Comparison of ENCODE assay signal across 1 cellular context in the genomic region with DNA sequence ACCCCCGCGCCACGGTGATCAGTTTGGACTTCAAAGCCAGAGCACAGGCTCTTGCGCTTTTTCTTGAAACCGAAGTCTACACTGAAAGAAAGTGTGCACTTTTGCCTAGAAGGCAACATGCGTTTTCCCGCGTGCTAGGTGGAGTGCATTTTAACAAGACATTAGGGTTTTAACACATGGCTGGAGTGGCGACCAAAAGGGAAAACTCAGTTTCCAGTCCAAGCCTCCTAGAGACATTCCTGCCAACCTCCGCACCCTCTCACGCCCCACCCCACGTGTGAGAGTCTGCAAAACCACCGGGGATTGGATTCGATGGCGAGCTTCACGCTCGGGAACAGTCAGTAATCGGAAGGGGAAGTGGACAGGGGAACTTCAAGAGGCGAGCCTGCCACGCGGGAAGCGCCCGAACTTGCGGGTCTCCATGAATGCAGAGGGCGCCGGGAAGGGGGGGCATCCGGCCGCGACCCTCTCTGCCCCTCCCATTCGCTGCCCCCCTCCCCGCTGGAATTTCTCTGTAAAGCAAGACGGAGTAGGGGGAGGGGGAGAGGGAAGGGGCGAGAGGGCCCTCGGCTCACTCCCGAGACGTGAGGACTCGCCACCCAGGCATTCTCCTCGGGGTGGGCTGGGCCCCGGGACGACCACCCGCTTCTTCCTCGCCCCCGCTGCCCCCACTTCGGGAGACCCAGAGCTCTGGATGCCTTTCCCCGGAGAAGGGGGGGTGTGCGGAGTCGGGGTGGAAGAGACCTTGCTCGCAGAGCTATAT.
TF ChIP-seq lines count a peak whose summit lies in the region.

No MANE protein-coding gene starts in this region.

TF ChIP-seq in K562, 482 proteins besides CTCF, POLR2A, EP300 and RAD21 (continued from another document and continues in another):
- no peak for TF ChIP-seq ZNF766 (CRISPR knock-in tag; conservative IDR thresholded peaks at IDR 0.05)
- TF ChIP-seq, protein P1, sequence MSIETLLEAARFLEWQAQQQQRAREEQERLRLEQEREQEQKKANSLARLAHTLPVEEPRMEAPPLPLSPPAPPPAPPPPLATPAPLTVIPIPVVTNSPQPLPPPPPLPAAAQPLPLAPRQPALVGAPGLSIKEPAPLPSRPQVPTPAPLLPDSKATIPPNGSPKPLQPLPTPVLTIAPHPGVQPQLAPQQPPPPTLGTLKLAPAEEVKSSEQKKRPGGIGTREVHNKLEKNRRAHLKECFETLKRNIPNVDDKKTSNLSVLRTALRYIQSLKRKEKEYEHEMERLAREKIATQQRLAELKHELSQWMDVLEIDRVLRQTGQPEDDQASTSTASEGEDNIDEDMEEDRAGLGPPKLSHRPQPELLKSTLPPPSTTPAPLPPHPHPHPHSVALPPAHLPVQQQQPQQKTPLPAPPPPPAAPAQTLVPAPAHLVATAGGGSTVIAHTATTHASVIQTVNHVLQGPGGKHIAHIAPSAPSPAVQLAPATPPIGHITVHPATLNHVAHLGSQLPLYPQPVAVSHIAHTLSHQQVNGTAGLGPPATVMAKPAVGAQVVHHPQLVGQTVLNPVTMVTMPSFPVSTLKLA (conservative IDR thresholded peaks at IDR 0.05): peak; percentile 40 to 48; a peak in 1 of 4 replicates
- TF ChIP-seq, protein P2, sequence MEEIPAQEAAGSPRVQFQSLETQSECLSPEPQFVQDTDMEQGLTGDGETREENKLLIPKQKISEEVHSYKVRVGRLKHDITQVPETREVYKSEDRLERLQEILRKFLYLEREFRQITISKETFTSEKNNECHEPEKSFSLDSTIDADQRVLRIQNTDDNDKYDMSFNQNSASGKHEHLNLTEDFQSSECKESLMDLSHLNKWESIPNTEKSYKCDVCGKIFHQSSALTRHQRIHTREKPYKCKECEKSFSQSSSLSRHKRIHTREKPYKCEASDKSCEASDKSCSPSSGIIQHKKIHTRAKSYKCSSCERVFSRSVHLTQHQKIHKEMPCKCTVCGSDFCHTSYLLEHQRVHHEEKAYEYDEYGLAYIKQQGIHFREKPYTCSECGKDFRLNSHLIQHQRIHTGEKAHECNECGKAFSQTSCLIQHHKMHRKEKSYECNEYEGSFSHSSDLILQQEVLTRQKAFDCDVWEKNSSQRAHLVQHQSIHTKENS (CRISPR knock-in tag; IDR thresholded peaks at IDR 0.05): no peak
- TF ChIP-seq, protein P3, sequence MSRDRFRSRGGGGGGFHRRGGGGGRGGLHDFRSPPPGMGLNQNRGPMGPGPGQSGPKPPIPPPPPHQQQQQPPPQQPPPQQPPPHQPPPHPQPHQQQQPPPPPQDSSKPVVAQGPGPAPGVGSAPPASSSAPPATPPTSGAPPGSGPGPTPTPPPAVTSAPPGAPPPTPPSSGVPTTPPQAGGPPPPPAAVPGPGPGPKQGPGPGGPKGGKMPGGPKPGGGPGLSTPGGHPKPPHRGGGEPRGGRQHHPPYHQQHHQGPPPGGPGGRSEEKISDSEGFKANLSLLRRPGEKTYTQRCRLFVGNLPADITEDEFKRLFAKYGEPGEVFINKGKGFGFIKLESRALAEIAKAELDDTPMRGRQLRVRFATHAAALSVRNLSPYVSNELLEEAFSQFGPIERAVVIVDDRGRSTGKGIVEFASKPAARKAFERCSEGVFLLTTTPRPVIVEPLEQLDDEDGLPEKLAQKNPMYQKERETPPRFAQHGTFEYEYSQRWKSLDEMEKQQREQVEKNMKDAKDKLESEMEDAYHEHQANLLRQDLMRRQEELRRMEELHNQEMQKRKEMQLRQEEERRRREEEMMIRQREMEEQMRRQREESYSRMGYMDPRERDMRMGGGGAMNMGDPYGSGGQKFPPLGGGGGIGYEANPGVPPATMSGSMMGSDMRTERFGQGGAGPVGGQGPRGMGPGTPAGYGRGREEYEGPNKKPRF (IDR thresholded peaks at IDR 0.05; ENCODE audit: low read depth, low read length): no peak
- TF ChIP-seq SMAD4 (CRISPR knock-in tag; conservative IDR thresholded peaks at IDR 0.05): 0 out of 2 replicates have a peak, but pooled peaks have one; percentile 29
- no peak for TF ChIP-seq TEAD4 (IDR thresholded peaks at IDR 0.05; ENCODE audit: low read length)
- no peak for TF ChIP-seq TEAD4 (CRISPR knock-in tag; IDR thresholded peaks at IDR 0.05; ENCODE audit: borderline replicate concordance)
- no peak for TF ChIP-seq NFIC (IDR thresholded peaks at IDR 0.05)
- TF ChIP-seq NR2C2 (CRISPR knock-in tag; IDR thresholded peaks at IDR 0.05): no peak
- no peak for TF ChIP-seq NR2C2 (tag; IDR thresholded peaks at IDR 0.05)
- TF ChIP-seq SAP30 (IDR thresholded peaks at IDR 0.05; ENCODE audit: borderline replicate concordance, insufficient read depth, low read depth, low read length, poor library complexity, severe bottlenecking): no peak
- TF ChIP-seq BRD4 (IDR thresholded peaks at IDR 0.05): no peak
- TF ChIP-seq, protein P4, sequence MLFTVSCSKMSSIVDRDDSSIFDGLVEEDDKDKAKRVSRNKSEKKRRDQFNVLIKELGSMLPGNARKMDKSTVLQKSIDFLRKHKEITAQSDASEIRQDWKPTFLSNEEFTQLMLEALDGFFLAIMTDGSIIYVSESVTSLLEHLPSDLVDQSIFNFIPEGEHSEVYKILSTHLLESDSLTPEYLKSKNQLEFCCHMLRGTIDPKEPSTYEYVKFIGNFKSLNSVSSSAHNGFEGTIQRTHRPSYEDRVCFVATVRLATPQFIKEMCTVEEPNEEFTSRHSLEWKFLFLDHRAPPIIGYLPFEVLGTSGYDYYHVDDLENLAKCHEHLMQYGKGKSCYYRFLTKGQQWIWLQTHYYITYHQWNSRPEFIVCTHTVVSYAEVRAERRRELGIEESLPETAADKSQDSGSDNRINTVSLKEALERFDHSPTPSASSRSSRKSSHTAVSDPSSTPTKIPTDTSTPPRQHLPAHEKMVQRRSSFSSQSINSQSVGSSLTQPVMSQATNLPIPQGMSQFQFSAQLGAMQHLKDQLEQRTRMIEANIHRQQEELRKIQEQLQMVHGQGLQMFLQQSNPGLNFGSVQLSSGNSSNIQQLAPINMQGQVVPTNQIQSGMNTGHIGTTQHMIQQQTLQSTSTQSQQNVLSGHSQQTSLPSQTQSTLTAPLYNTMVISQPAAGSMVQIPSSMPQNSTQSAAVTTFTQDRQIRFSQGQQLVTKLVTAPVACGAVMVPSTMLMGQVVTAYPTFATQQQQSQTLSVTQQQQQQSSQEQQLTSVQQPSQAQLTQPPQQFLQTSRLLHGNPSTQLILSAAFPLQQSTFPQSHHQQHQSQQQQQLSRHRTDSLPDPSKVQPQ (CRISPR knock-in tag; IDR thresholded peaks at IDR 0.05; ENCODE audit: borderline replicate concordance): no peak
- no peak for TF ChIP-seq ZBED1 (IDR thresholded peaks at IDR 0.05)
- TF ChIP-seq CHD1 (IDR thresholded peaks at IDR 0.05; ENCODE audit: low read length): no peak
- no peak for TF ChIP-seq ZNF644 (tag; IDR thresholded peaks at IDR 0.05; ENCODE audit: low read depth)
- no peak for TF ChIP-seq ZNF12 (CRISPR knock-in tag; IDR thresholded peaks at IDR 0.05)
- peak; percentile 28; the same call in 1 of the 2 replicates for TF ChIP-seq PHF8 (IDR thresholded peaks at IDR 0.05; ENCODE audit: borderline replicate concordance, low read length)
- TF ChIP-seq, protein P5, sequence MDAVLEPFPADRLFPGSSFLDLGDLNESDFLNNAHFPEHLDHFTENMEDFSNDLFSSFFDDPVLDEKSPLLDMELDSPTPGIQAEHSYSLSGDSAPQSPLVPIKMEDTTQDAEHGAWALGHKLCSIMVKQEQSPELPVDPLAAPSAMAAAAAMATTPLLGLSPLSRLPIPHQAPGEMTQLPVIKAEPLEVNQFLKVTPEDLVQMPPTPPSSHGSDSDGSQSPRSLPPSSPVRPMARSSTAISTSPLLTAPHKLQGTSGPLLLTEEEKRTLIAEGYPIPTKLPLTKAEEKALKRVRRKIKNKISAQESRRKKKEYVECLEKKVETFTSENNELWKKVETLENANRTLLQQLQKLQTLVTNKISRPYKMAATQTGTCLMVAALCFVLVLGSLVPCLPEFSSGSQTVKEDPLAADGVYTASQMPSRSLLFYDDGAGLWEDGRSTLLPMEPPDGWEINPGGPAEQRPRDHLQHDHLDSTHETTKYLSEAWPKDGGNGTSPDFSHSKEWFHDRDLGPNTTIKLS (IDR thresholded peaks at IDR 0.05; ENCODE audit: borderline replicate concordance, low read depth): no peak
- TF ChIP-seq, protein P6, sequence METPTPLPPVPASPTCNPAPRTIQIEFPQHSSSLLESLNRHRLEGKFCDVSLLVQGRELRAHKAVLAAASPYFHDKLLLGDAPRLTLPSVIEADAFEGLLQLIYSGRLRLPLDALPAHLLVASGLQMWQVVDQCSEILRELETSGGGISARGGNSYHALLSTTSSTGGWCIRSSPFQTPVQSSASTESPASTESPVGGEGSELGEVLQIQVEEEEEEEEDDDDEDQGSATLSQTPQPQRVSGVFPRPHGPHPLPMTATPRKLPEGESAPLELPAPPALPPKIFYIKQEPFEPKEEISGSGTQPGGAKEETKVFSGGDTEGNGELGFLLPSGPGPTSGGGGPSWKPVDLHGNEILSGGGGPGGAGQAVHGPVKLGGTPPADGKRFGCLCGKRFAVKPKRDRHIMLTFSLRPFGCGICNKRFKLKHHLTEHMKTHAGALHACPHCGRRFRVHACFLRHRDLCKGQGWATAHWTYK (CRISPR knock-in tag; IDR thresholded peaks at IDR 0.05): no peak
- TF ChIP-seq, protein P7, sequence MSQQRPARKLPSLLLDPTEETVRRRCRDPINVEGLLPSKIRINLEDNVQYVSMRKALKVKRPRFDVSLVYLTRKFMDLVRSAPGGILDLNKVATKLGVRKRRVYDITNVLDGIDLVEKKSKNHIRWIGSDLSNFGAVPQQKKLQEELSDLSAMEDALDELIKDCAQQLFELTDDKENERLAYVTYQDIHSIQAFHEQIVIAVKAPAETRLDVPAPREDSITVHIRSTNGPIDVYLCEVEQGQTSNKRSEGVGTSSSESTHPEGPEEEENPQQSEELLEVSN (IDR thresholded peaks at IDR 0.05; ENCODE audit: borderline replicate concordance in 1 of 2, extremely low read depth in 1 of 2, insufficient read depth in 1 of 2, insufficient read length in 1 of 2, low read depth in 1 of 2, low read length in 1 of 2, poor library complexity in 1 of 2, severe bottlenecking in 1 of 2): peak; percentile 56 to 69
- TF ChIP-seq ZNF695 (CRISPR knock-in tag; IDR thresholded peaks at IDR 0.05): no peak
- TF ChIP-seq MAFF (IDR thresholded peaks at IDR 0.05; ENCODE audit: low read length): no peak
- no peak for TF ChIP-seq FOXP1 (CRISPR knock-in tag; IDR thresholded peaks at IDR 0.05)
- TF ChIP-seq, protein P8, sequence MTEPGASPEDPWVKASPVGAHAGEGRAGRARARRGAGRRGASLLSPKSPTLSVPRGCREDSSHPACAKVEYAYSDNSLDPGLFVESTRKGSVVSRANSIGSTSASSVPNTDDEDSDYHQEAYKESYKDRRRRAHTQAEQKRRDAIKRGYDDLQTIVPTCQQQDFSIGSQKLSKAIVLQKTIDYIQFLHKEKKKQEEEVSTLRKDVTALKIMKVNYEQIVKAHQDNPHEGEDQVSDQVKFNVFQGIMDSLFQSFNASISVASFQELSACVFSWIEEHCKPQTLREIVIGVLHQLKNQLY (CRISPR knock-in tag; conservative IDR thresholded peaks at IDR 0.05): no peak
- TF ChIP-seq MYC (IDR thresholded peaks at IDR 0.05; ENCODE audit: low read depth, low read length): no peak
- TF ChIP-seq MYC (CRISPR knock-in tag; IDR thresholded peaks at IDR 0.05; ENCODE audit: borderline replicate concordance, low read depth): no peak
- TF ChIP-seq ZNF316 (IDR thresholded peaks at IDR 0.05): no peak
- TF ChIP-seq, protein P9, sequence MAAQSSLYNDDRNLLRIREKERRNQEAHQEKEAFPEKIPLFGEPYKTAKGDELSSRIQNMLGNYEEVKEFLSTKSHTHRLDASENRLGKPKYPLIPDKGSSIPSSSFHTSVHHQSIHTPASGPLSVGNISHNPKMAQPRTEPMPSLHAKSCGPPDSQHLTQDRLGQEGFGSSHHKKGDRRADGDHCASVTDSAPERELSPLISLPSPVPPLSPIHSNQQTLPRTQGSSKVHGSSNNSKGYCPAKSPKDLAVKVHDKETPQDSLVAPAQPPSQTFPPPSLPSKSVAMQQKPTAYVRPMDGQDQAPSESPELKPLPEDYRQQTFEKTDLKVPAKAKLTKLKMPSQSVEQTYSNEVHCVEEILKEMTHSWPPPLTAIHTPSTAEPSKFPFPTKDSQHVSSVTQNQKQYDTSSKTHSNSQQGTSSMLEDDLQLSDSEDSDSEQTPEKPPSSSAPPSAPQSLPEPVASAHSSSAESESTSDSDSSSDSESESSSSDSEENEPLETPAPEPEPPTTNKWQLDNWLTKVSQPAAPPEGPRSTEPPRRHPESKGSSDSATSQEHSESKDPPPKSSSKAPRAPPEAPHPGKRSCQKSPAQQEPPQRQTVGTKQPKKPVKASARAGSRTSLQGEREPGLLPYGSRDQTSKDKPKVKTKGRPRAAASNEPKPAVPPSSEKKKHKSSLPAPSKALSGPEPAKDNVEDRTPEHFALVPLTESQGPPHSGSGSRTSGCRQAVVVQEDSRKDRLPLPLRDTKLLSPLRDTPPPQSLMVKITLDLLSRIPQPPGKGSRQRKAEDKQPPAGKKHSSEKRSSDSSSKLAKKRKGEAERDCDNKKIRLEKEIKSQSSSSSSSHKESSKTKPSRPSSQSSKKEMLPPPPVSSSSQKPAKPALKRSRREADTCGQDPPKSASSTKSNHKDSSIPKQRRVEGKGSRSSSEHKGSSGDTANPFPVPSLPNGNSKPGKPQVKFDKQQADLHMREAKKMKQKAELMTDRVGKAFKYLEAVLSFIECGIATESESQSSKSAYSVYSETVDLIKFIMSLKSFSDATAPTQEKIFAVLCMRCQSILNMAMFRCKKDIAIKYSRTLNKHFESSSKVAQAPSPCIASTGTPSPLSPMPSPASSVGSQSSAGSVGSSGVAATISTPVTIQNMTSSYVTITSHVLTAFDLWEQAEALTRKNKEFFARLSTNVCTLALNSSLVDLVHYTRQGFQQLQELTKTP (IDR thresholded peaks at IDR 0.05; ENCODE audit: low read depth in 1 of 2, partially characterized antibody in 2 of 2): no peak
- 0 out of 2 replicates have a peak, but pooled peaks have one; percentile 39 for TF ChIP-seq CXXC5 (CRISPR knock-in tag; IDR thresholded peaks at IDR 0.05)
- TF ChIP-seq LCOR (CRISPR knock-in tag; IDR thresholded peaks at IDR 0.05): 0 out of 2 replicates have a peak, but pooled peaks have one; percentile 23
- no peak for TF ChIP-seq ZSCAN32 (CRISPR knock-in tag; IDR thresholded peaks at IDR 0.05)
- no peak for TF ChIP-seq RBBP5 (IDR thresholded peaks at IDR 0.05; ENCODE audit: borderline replicate concordance, insufficient read depth, low read length, poor library complexity, severe bottlenecking)
- TF ChIP-seq STAG1 (CRISPR knock-in tag; IDR thresholded peaks at IDR 0.05; ENCODE audit: borderline replicate concordance): no peak
- no peak for TF ChIP-seq CBX8 (IDR thresholded peaks at IDR 0.05; ENCODE audit: borderline replicate concordance, extremely low read depth, low read depth, low read length, poor library complexity, severe bottlenecking)
- TF ChIP-seq HDGF (IDR thresholded peaks at IDR 0.05): no peak
- no peak for TF ChIP-seq NR2F6 (CRISPR knock-in tag; IDR thresholded peaks at IDR 0.05)
- no peak for TF ChIP-seq ZNF431 (CRISPR knock-in tag; IDR thresholded peaks at IDR 0.05)
- TF ChIP-seq ZNF121 (CRISPR knock-in tag; conservative IDR thresholded peaks at IDR 0.05): no peak
